28 cellular contexts compared by ENCODE assay signal in the genomic region with DNA sequence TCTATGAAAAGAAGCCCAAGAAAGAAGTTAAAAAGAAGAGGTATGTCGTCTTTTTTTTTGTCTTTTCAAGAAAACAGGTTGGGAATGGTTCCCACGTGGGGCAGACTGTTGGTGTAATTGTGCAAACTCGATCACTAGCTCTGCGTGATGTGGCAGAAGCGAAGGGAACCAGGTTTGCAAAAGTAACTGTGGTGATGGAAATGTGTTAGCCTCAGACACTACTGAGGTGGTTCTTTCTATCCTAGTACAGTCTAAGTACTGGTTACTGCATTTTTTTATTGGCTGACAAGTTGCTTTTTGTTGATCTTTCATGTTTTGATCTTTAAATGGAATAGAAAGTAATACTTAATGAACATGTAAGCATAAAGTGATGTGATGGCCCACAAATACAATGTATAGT. TPM values are rescaled to one million over a fixed set of nuclear protein-coding genes. Genes with fewer than 3 reads are reported as not detected.
A peak's percentile ranks its signal among the peaks of the same experiment; 100 is the strongest.
DNase-seq lines count a peak whose midpoint lies in the region; ATAC-seq, FAIRE-seq and TF ChIP-seq lines count a peak whose summit lies in the region.
"Had no signal": no experiment of that assay in that cellular context is flagged by ENCODE, and none has a peak within 500 bp of the region (broad histone marks: within the 10 kb centered on the region; RNA-seq: fewer than 3 reads in every experiment).

No MANE protein-coding gene starts in this region.

- no peak overlapping the region for H3K4me2 ChIP-seq in K562 (ENCODE audit: insufficient read depth, low read length)

- peaks cover 90% of the 10 kb centered on the region for H3K36me3 Mint-ChIP-seq in activated T-cell treated with anti-CD3 and anti-CD28 coated beads, Interleukin-2, amount 50 U/mL, for 24 hours (ENCODE audit: low read depth)
- H3K36me3 Mint-ChIP-seq in activated T-cell treated with anti-CD3 and anti-CD28 coated beads, Interleukin-2, amount 50 U/mL, for 4 hours (ENCODE audit: insufficient read depth) = peaks cover 68% of the 10 kb centered on the region
- H3K36me3 Mint-ChIP-seq in T-helper 17 cell (ENCODE audit: low read depth) (peaks cover 9% of the 10 kb centered on the region), natural killer cell (peaks cover 30% of the 10 kb centered on the region)

- TF ChIP-seq CTCF in K562 (IDR thresholded peaks at IDR 0.05 in 2 of 3, conservative IDR thresholded peaks at IDR 0.05 in 1 of 3; ENCODE audit: insufficient read depth in 2 of 3, low read depth in 1 of 3, low read length in 3 of 3) = no peak
- TF ChIP-seq CTCF in natural killer cell (IDR thresholded peaks at IDR 0.05) = no peak

- no peaks in the 10 kb centered on the region for H3K9me3 Mint-ChIP-seq in activated T-cell treated with anti-CD3 and anti-CD28 coated beads, Interleukin-2, amount 50 U/mL, for 24 hours
- no peaks in the 10 kb centered on the region for H3K9me3 Mint-ChIP-seq in activated T-cell treated with anti-CD3 and anti-CD28 coated beads, Interleukin-2, amount 50 U/mL, for 4 hours
- H3K9me3 Mint-ChIP-seq in natural killer cell = no peaks in the 10 kb centered on the region
- H3K9me3 Mint-ChIP-seq: activated T-helper 2 cell treated with anti-CD3 and anti-CD28 coated beads, Interferon-gamma antibody, Interleukin-2, Interleukin-4, amounts not matched to agents 10 μg/mL and 5 μg/mL and 100 μg/mL, durations not matched to agents 14 hours and 24 hours and 36 hours; dendritic cell treated with granulocyte-macrophage colony-stimulating factor and Interleukin-4, amounts not matched to agents 40 ng/mL and 50 ng/mL, for 4 days; stimulated activated naive B cell treated with anti-CD40 and anti-IgM and Interleukin-4, amounts not matched to agents 10 μg/mL and 1 μg/mL and 100 μg/mL, for 72 hours had no signal

- peaks cover 51% of the 10 kb centered on the region for H3K4me1 Mint-ChIP-seq in activated T-cell treated with anti-CD3 and anti-CD28 coated beads, Interleukin-2, amount 50 U/mL, for 24 hours (ENCODE audit: low read depth)
- H3K4me1 Mint-ChIP-seq in activated T-cell treated with anti-CD3 and anti-CD28 coated beads, Interleukin-2, amount 50 U/mL, for 4 hours (ENCODE audit: low read depth) = peaks cover 55% of the 10 kb centered on the region
- H3K4me1 Mint-ChIP-seq in T-helper 17 cell (peaks cover 30% of the 10 kb centered on the region), natural killer cell (peaks cover 48 to 50% of the 10 kb centered on the region in 2 donors)

- no peak for TF ChIP-seq RAD21 in K562 (CRISPR knock-in tag; conservative IDR thresholded peaks at IDR 0.05 in 1 of 2, IDR thresholded peaks at IDR 0.05 in 1 of 2)

- peak overlapping the region; percentile 97 for H3K4me3 Mint-ChIP-seq in activated T-cell treated with anti-CD3 and anti-CD28 coated beads, Interleukin-2, amount 50 U/mL, for 24 hours
- no peak overlapping the region for H3K4me3 Mint-ChIP-seq in activated T-cell treated with anti-CD3 and anti-CD28 coated beads, Interleukin-2, amount 50 U/mL, for 4 hours
- no peak overlapping the region for H3K4me3 Mint-ChIP-seq in T-helper 17 cell
- H3K4me3 Mint-ChIP-seq in natural killer cell = peak overlapping the region; percentile 32
- H3K4me3 Mint-ChIP-seq: dendritic cell treated with granulocyte-macrophage colony-stimulating factor and Interleukin-4, amounts not matched to agents 40 ng/mL and 50 ng/mL, for 4 days; stimulated activated naive B cell treated with anti-CD40 and anti-IgM and Interleukin-4, amounts not matched to agents 10 μg/mL and 1 μg/mL and 100 μg/mL, for 72 hours had no signal

- no peak overlapping the region for H3K27ac ChIP-seq in K562 (ENCODE audit: extremely low read depth, low read depth, low read length)
- H3K27ac ChIP-seq: C4-2B, esophagus muscularis mucosa, lower lobe of right lung, testis, VCaP had no signal

- no peak overlapping the region for H3K9ac ChIP-seq in K562 (ENCODE audit: insufficient read depth in 1 of 2, low read depth in 2 of 2, low read length in 2 of 2)

- no peak for TF ChIP-seq POLR2A in K562 (conservative IDR thresholded peaks at IDR 0.05)

- H3K9me1 ChIP-seq in K562 (ENCODE audit: control insufficient read depth, insufficient read depth, low read length) = peaks cover 5% of the 10 kb centered on the region

- no peaks in the 10 kb centered on the region for H3K27me3 ChIP-seq in K562 (ENCODE audit: control insufficient read depth in 2 of 2, insufficient read depth in 2 of 2, low read length in 2 of 2)
- H3K27me3 ChIP-seq: esophagus muscularis mucosa, testis had no signal

- no TSS peak for BruUV-seq in K562 (replicated peaks; lab: Mats Ljungman, UMichigan)

- no peak for DNase-seq in activated T-cell treated with anti-CD3 and anti-CD28 coated beads, Interleukin-2, amount 50 U/mL, for 24 hours
- DNase-seq in activated T-cell treated with anti-CD3 and anti-CD28 coated beads, Interleukin-2, amount 50 U/mL, for 4 hours = no peak
- DNase-seq in T-helper 17 cell = no peak
- no peak for DNase-seq in K562 (ENCODE audit: extremely low read depth in 1 of 4, low spot score in 3 of 4)
- no peak for DNase-seq in natural killer cell
- DNase-seq in left ventricle myocardium superior = no peak
- DNase-seq in posterior vena cava (ENCODE audit: low spot score) = no peak
- DNase-seq: 8988T; activated CD4-positive, alpha-beta T cell treated with anti-CD3 and anti-CD28 coated beads for 48 hours; foreskin fibroblast; KBM-7; kidney; lower lobe of right lung; NCI-H1105; NCI-H187; NCI-H2171; NCI-H510A; SIG-M5; stimulated activated CD4-positive, alpha-beta T cell treated with anti-CD3 and anti-CD28 coated beads, Interleukin-15, amount 100 ng/mL, for 24 hours; stimulated activated naive B cell treated with anti-CD40 and anti-IgM and Interleukin-4, amounts not matched to agents 10 μg/mL and 1 μg/mL and 100 μg/mL, for 72 hours; testis had no signal

- intact Hi-C loops in K562 (cut with micrococcal nuclease) = no loop called here
- intact Hi-C loops in natural killer cell (cut with micrococcal nuclease) = no loop called here
- intact Hi-C loops in left ventricle myocardium superior (cut with micrococcal nuclease) = no loop called here
- intact Hi-C loops in posterior vena cava (cut with DNase I) = no loop called here

- POLR2A ChIA-PET in K562 (lab: Yijun Ruan, JAX) = interaction anchor here (0.6 kb wide), 3 partner anchors 9 to 23 kb away, joined by 3 to 4 read pairs (median 3); no protein-coding TSS in a partner anchor

- ATAC-seq in activated T-cell treated with anti-CD3 and anti-CD28 coated beads, Interleukin-2, amount 50 U/mL, for 4 hours = no peak
- ATAC-seq in T-helper 17 cell = no peak
- ATAC-seq in K562 = no peak
- ATAC-seq in natural killer cell = peak; percentile 86 to 89 (median 87)
- ATAC-seq in left ventricle myocardium superior = no peak
- ATAC-seq in HG02970 (IDR thresholded peaks at IDR 0.05; ENCODE audit: low FRiP score, unreplicated experiment) = no peak
- ATAC-seq: lower lobe of right lung; stimulated activated naive B cell treated with anti-CD40 and anti-IgM and Interleukin-4, amounts not matched to agents 10 μg/mL and 1 μg/mL and 100 μg/mL, for 72 hours had no signal

- peaks cover 52% of the 10 kb centered on the region for H3K79me2 ChIP-seq in K562 (ENCODE audit: control insufficient read depth, insufficient read depth, low read length)

- peaks cover 87% of the 10 kb centered on the region for H3K36me3 ChIP-seq in K562 (ENCODE audit: control insufficient read depth, insufficient read depth, low read length)

- peaks cover 35% of the 10 kb centered on the region for H4K20me1 ChIP-seq in K562 (replicated peaks; ENCODE audit: control insufficient read depth, insufficient read depth, low read length)

- 88% methylated on average over 5 of the region's 5 CpGs for WGBS in K562 (ENCODE audit: insufficient coverage, low coverage, missing lambda C conversion rate)

- no peak overlapping the region for H3K4me3 ChIP-seq in K562
- H3K4me3 ChIP-seq: esophagus muscularis mucosa, lower lobe of right lung, testis had no signal

- in situ Hi-C loops in K562 (cut with MboI) = no loop called here

- no peaks in the 10 kb centered on the region; a peak in 2 of 5 replicates for H3K4me1 ChIP-seq in K562 (replicated peaks in 1 of 2; ENCODE audit: control insufficient read depth in 2 of 2, insufficient read depth in 2 of 2, low read length in 2 of 2)
- H3K4me1 ChIP-seq: testis had no signal

- no peaks in the 10 kb centered on the region for H3K27me3 Mint-ChIP-seq in activated T-cell treated with anti-CD3 and anti-CD28 coated beads, Interleukin-2, amount 50 U/mL, for 24 hours
- no peaks in the 10 kb centered on the region for H3K27me3 Mint-ChIP-seq in activated T-cell treated with anti-CD3 and anti-CD28 coated beads, Interleukin-2, amount 50 U/mL, for 4 hours (ENCODE audit: low read depth)
- H3K27me3 Mint-ChIP-seq in T-helper 17 cell = no peaks in the 10 kb centered on the region
- no peaks in the 10 kb centered on the region for H3K27me3 Mint-ChIP-seq in natural killer cell (ENCODE audit: low read depth in 2 of 2)
- H3K27me3 Mint-ChIP-seq: dendritic cell treated with granulocyte-macrophage colony-stimulating factor and Interleukin-4, amounts not matched to agents 40 ng/mL and 50 ng/mL, for 4 days; stimulated activated naive B cell treated with anti-CD40 and anti-IgM and Interleukin-4, amounts not matched to agents 10 μg/mL and 1 μg/mL and 100 μg/mL, for 72 hours had no signal

- no peak for TF ChIP-seq EP300 in K562 (IDR thresholded peaks at IDR 0.05; ENCODE audit: low read length)

- H3K27ac Mint-ChIP-seq in activated T-cell treated with anti-CD3 and anti-CD28 coated beads, Interleukin-2, amount 50 U/mL, for 24 hours = peak overlapping the region; percentile 82
- peak overlapping the region; percentile 82 for H3K27ac Mint-ChIP-seq in T-helper 17 cell
- H3K27ac Mint-ChIP-seq in natural killer cell = peak overlapping the region; percentile 88 to 98
- H3K27ac Mint-ChIP-seq: activated T-helper 2 cell treated with anti-CD3 and anti-CD28 coated beads, Interferon-gamma antibody, Interleukin-2, Interleukin-4, amounts not matched to agents 10 μg/mL and 5 μg/mL and 100 μg/mL, durations not matched to agents 14 hours and 24 hours and 36 hours; dendritic cell treated with granulocyte-macrophage colony-stimulating factor and Interleukin-4, amounts not matched to agents 40 ng/mL and 50 ng/mL, for 4 days had no signal

- CTCF ChIA-PET in K562 (lab: Yijun Ruan, JAX; ENCODE audit: low intra/inter-chr PET ratio) = no interaction called here

- FAIRE-seq in K562 (lab: Jason Lieb, UNC) = no peak
- FAIRE-seq: D721Med, kidney had no signal

- no peak overlapping the region for H2AFZ ChIP-seq in K562 (ENCODE audit: low read depth, low read length)

- no peaks in the 10 kb centered on the region for H3K9me3 ChIP-seq in T-helper 17 cell (ENCODE audit: control insufficient read depth, low read length, poor library complexity, severe bottlenecking)
- H3K9me3 ChIP-seq in K562 (replicated peaks; ENCODE audit: control insufficient read depth, insufficient read depth, low read depth, low read length) = no peaks in the 10 kb centered on the region
- H3K9me3 ChIP-seq: esophagus muscularis mucosa, lower lobe of right lung, testis had no signal

RNA-seq across cellular contexts. Expression of gene RPL5, which starts 8.8 kb away (rescaled TPM):
- total RNA-seq in activated T-cell treated with anti-CD3 and anti-CD28 coated beads, Interleukin-2, amount 50 U/mL, for 4 hours = 1,000 to 10,000 TPM; 1,884 to 1,929 (median 1,900) TPM
- total RNA-seq in T-helper 17 cell (1,000 to 10,000 TPM; 1,386 to 1,390 TPM), K562 (2014; rRNA removed) (2,174 and 2,757 TPM in 2 replicates), K562 (2014; rRNA removed; fragmentation: Illumina TruSeq; extraction: Trizol) (2,454 and 2,710 TPM in 2 replicates), K562 (2015; rRNA removed; fragmentation: Illumina TruSeq; extraction: Trizol) (2,022 and 2,169 TPM in 2 replicates), K562 (2021) (1,467 and 1,545 TPM in 2 replicates), natural killer cell (100 to 1,000 TPM; 573 to 679 (median 647) TPM), left ventricle myocardium superior (533 TPM), posterior vena cava (100 to 1,000 TPM; 735 to 805 TPM)
- 274 and 687 TPM in 2 replicates for total RNA-seq in K562 (2011; cell fraction: chromatin; rRNA removed; ENCODE audit: low replicate concordance)
- total RNA-seq in K562 (2011; cell fraction: nucleolus; rRNA removed) = 312 and 315 TPM in 2 replicates
- total RNA-seq in K562 (2011; cell fraction: nucleoplasm; rRNA removed) = 523 and 836 TPM in 2 replicates
- polyA plus RNA-seq in K562 (2011; rRNA removed) (3,458 and 3,699 TPM in 2 replicates), K562 (2014; fragmentation: Illumina TruSeq; extraction: Trizol) (1,939 and 2,002 TPM in 2 replicates), K562 (2014; fragmentation: Nextera tagmentation; extraction: Ambion mirVana) (1,000 to 10,000 TPM; 4,024 to 4,252 TPM), K562 (2014; rRNA removed) (2,353 and 2,737 TPM in 2 replicates)
- 1,347 and 2,415 TPM in 2 replicates for polyA plus RNA-seq in K562 (2011; cell fraction: cytosol; rRNA removed)
- 535 and 1,090 TPM in 2 replicates for polyA plus RNA-seq in K562 (2011; cell fraction: nucleus; rRNA removed)
- 2,779 and 3,498 TPM in 2 replicates for polyA plus RNA-seq in K562 (2012)
- polyA minus RNA-seq in K562 (2011; rRNA and poly(A)+ RNA removed) = 2,372 and 2,380 TPM in 2 replicates
- polyA minus RNA-seq in K562 (2011; cell fraction: cytosol; rRNA and poly(A)+ RNA removed) = 721 and 764 TPM in 2 replicates
- polyA minus RNA-seq in K562 (2011; cell fraction: nucleus; rRNA and poly(A)+ RNA removed) = 194 and 399 TPM in 2 replicates

RNA-seq across cellular contexts. Expression of gene EVI5, which starts 55.7 kb away (rescaled TPM):
- total RNA-seq in activated T-cell treated with anti-CD3 and anti-CD28 coated beads, Interleukin-2, amount 50 U/mL, for 4 hours = 10 to 100 TPM; 28.7 to 32.9 (median 29.8) TPM
- total RNA-seq in T-helper 17 cell = under 1 TPM; 0.70 to 0.80 TPM
- total RNA-seq in K562 (2011; cell fraction: chromatin; rRNA removed; ENCODE audit: low replicate concordance) = 14.6 and 66.4 TPM in 2 replicates
- 12.8 and 17.0 TPM in 2 replicates for total RNA-seq in K562 (2011; cell fraction: nucleolus; rRNA removed)
- 17.1 and 20.8 TPM in 2 replicates for total RNA-seq in K562 (2011; cell fraction: nucleoplasm; rRNA removed)
- 25.1 and 50.1 TPM in 2 replicates for total RNA-seq in K562 (2014; rRNA removed)
- total RNA-seq in K562 (2014; rRNA removed; fragmentation: Illumina TruSeq; extraction: Trizol) = 13.7 and 18.5 TPM in 2 replicates
- total RNA-seq in K562 (2015; rRNA removed; fragmentation: Illumina TruSeq; extraction: Trizol) = 18.3 and 18.4 TPM in 2 replicates
- 16.5 and 18.7 TPM in 2 replicates for total RNA-seq in K562 (2021)
- 4.9 and 6.3 TPM in 2 replicates for polyA plus RNA-seq in K562 (2011; rRNA removed)
- polyA plus RNA-seq in K562 (2011; cell fraction: cytosol; rRNA removed) = 1.2 and 2.8 TPM in 2 replicates
- polyA plus RNA-seq in K562 (2011; cell fraction: nucleus; rRNA removed) = 5.2 and 6.8 TPM in 2 replicates
- 2.6 and 2.9 TPM in 2 replicates for polyA plus RNA-seq in K562 (2012)
- polyA plus RNA-seq in K562 (2014; fragmentation: Illumina TruSeq; extraction: Trizol) = 5.5 and 6.0 TPM in 2 replicates
- polyA plus RNA-seq in K562 (2014; fragmentation: Nextera tagmentation; extraction: Ambion mirVana) = 1 to 10 TPM; 1.7 to 4.8 TPM
- polyA plus RNA-seq in K562 (2014; rRNA removed) = 16.2 and 19.6 TPM in 2 replicates
- 23.8 and 27.2 TPM in 2 replicates for polyA minus RNA-seq in K562 (2011; rRNA and poly(A)+ RNA removed)
- polyA minus RNA-seq in K562 (2011; cell fraction: cytosol; rRNA and poly(A)+ RNA removed) = 11.1 and 13.0 TPM in 2 replicates
- polyA minus RNA-seq in K562 (2011; cell fraction: nucleus; rRNA and poly(A)+ RNA removed) = 21.0 and 32.9 TPM in 2 replicates
- total RNA-seq in natural killer cell = 1 to 10 TPM; 3.9 to 6.0 (median 5.5) TPM
- total RNA-seq in left ventricle myocardium superior = 21.2 TPM
- 10 to 100 TPM; 47.4 to 54.3 TPM for total RNA-seq in posterior vena cava

Comparison
In these comparisons a context has a peak if more than half of its experiments do, and no peak if none do; other contexts are left out.
1. H3K4me3 Mint-ChIP-seq: peak in activated T-cell treated with anti-CD3 and anti-CD28 coated beads, Interleukin-2, amount 50 U/mL, for 24 hours (single experiment) and natural killer cell (single experiment); none in activated T-cell treated with anti-CD3 and anti-CD28 coated beads, Interleukin-2, amount 50 U/mL, for 4 hours (single experiment) and T-helper 17 cell (single experiment).
2. ATAC-seq: peak in natural killer cell (3 of 3); none in activated T-cell treated with anti-CD3 and anti-CD28 coated beads, Interleukin-2, amount 50 U/mL, for 4 hours (0 of 2), T-helper 17 cell (single experiment), K562 (single experiment), left ventricle myocardium superior (single experiment) and HG02970 (single experiment).
3. Peak in every context shown above with its lines, with median percentiles within 50 percentile points of each other: H3K27ac Mint-ChIP-seq.